20 cellular contexts compared by ENCODE assay signal in genomic region chr6:148370171-148370570, GRCh38.
"Had no signal": no experiment of that assay in that cellular context is flagged by ENCODE, and none has a peak within 500 bp of the region (broad histone marks: within the 10 kb centered on the region; RNA-seq: fewer than 3 reads in every experiment).

No MANE protein-coding gene starts in this region.

- H3K36me3 ChIP-seq: esophagus muscularis mucosa, sigmoid colon, tibial artery, vagina had no signal

- H3K9me3 ChIP-seq: esophagus muscularis mucosa, sigmoid colon, tibial artery, vagina had no signal

- H3K27ac ChIP-seq: esophagus muscularis mucosa, sigmoid colon, tibial artery, vagina had no signal

- ATAC-seq: activated naive CD4-positive, alpha-beta T cell treated with anti-CD3 and anti-CD28 coated beads, Interleukin-2, amount 50 U/mL, for 72 hours; left colon; stimulated activated naive B cell treated with anti-CD40 and anti-IgM and Interleukin-4, amounts not matched to agents 10 μg/mL and 1 μg/mL and 100 μg/mL, for 72 hours had no signal

- DNase-seq: activated B cell treated with CpG ODN at 0.5 μM for 24 hours; activated CD4-positive, alpha-beta memory T cell treated with anti-CD3 and anti-CD28 coated beads for 36 hours; activated CD4-positive, alpha-beta T cell treated with anti-CD3 and anti-CD28 coated beads for 4 hours; activated gamma-delta T cell treated with Interleukin-2 at 50 U/mL for 16 hours; activated T-cell treated with anti-CD3 and anti-CD28 coated beads for 4 hours; amniotic stem cell; effector CD4-positive, alpha-beta T cell; hippocampal formation; islet precursor cell; left colon; nephron progenitor cell; nucleus accumbens; sigmoid colon; stimulated activated CD4-positive, alpha-beta T cell treated with anti-CD3 and anti-CD28 coated beads, Interleukin-4, amount 100 ng/mL, for 24 hours; stimulated activated naive B cell treated with anti-CD40 and anti-IgM and Interleukin-4, amounts not matched to agents 10 μg/mL and 1 μg/mL and 100 μg/mL, for 72 hours; tibial artery had no signal

- H3K4me3 ChIP-seq: esophagus muscularis mucosa, lung, sigmoid colon, tibial artery, vagina had no signal

- H3K27me3 ChIP-seq: esophagus muscularis mucosa, sigmoid colon, tibial artery, vagina had no signal
